In the genomic region with DNA sequence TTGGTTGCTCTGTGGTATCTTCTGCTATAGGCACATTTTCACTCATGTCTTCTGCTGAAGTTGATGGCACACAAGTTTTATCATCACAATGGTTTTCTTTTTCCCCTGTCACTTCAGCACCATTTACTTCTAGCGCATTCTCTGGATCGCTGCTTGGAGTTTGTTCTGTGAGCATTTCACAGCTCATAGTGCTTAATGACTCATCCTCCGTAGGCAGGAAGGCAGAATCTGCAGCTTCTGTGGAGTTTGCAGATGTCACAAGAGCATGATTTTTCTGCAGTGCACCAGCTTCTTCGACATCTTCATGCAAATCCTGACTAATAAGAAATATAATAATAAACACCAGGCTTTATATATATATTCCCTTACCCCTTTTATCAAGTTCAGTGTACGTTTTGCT, we compare ENCODE assay signal across 11 cellular contexts.
DNase-seq lines count a peak whose midpoint lies in the region; ATAC-seq, FAIRE-seq and TF ChIP-seq lines count a peak whose summit lies in the region.
"Had no signal": no experiment of that assay in that cellular context is flagged by ENCODE, and none has a peak within 500 bp of the region (broad histone marks: within the 10 kb centered on the region; RNA-seq: fewer than 3 reads in every experiment).

No MANE protein-coding gene starts in this region.

- H3K27me3 ChIP-seq in astrocyte (ENCODE audit: insufficient read depth, low read length) = no peaks in the 10 kb centered on the region
- H3K27me3 ChIP-seq: stomach had no signal

- no peak overlapping the region for H3K9ac ChIP-seq in astrocyte (ENCODE audit: low read length)

- no peaks in the 10 kb centered on the region for H3K27me3 Mint-ChIP-seq in astrocyte (ENCODE audit: low read depth, unreplicated experiment)
- H3K27me3 Mint-ChIP-seq: naive B cell had no signal

- H3K36me3 ChIP-seq in astrocyte (ENCODE audit: insufficient read depth, low read length) = no peaks in the 10 kb centered on the region
- H3K36me3 ChIP-seq: stomach had no signal

- no peak for ATAC-seq in GM21381 (IDR thresholded peaks at IDR 0.05; ENCODE audit: unreplicated experiment)

- no peak overlapping the region for H2AFZ ChIP-seq in astrocyte (ENCODE audit: low read depth, low read length)

- H3K9me3 ChIP-seq in astrocyte (ENCODE audit: insufficient read depth, low read depth, low read length) = no peaks in the 10 kb centered on the region
- H3K9me3 ChIP-seq: stomach had no signal

- FAIRE-seq in astrocyte (lab: Jason Lieb, UNC) = no peak
- FAIRE-seq in urothelium cell line (lab: Jason Lieb, UNC) = no peak

- H3K4me1 Mint-ChIP-seq in astrocyte (ENCODE audit: low read depth, unreplicated experiment) = peaks cover 7% of the 10 kb centered on the region

- H3K9me3 Mint-ChIP-seq in astrocyte (ENCODE audit: unreplicated experiment) = no peaks in the 10 kb centered on the region
- H3K9me3 Mint-ChIP-seq: naive B cell had no signal

- no peaks in the 10 kb centered on the region for H3K36me3 Mint-ChIP-seq in astrocyte (ENCODE audit: low read depth, unreplicated experiment)

- H3K4me3 ChIP-seq in astrocyte (ENCODE audit: insufficient read depth, low read depth, low read length) = no peak overlapping the region
- H3K4me3 ChIP-seq: stomach had no signal

- H3K4me2 ChIP-seq in astrocyte (ENCODE audit: low read length) = no peak overlapping the region

- no peaks in the 10 kb centered on the region for H3K79me2 ChIP-seq in astrocyte (ENCODE audit: insufficient read depth, low read length)

- TF ChIP-seq CTCF in astrocyte (IDR thresholded peaks at IDR 0.05; ENCODE audit: insufficient read depth, low read depth, low read length) = no peak

- no peaks in the 10 kb centered on the region for H4K20me1 ChIP-seq in astrocyte (ENCODE audit: insufficient read depth, low read length)

- H3K27ac ChIP-seq in astrocyte (ENCODE audit: low read depth, low read length) = no peak overlapping the region
- H3K27ac ChIP-seq: stomach had no signal

- H3K4me3 Mint-ChIP-seq in astrocyte (ENCODE audit: unreplicated experiment) = no peak overlapping the region
- H3K4me3 Mint-ChIP-seq: naive B cell had no signal

- no peak overlapping the region for H3K27ac Mint-ChIP-seq in astrocyte (ENCODE audit: unreplicated experiment)
- H3K27ac Mint-ChIP-seq: naive B cell had no signal

- peaks cover 5% of the 10 kb centered on the region for H3K4me1 ChIP-seq in astrocyte (ENCODE audit: insufficient read depth, low read length)
- H3K4me1 ChIP-seq: stomach had no signal

- DNase-seq in HCEC 1CT = peak; percentile 79
- DNase-seq in astrocyte (ENCODE audit: low read depth) = peak; percentile 66
- DNase-seq in hepatic stellate cell (ENCODE audit: low spot score) = peak; percentile 31
- DNase-seq in urothelium cell line (ENCODE audit: low spot score) = peak; percentile 1
- DNase-seq in NOMO-1 treated with DMSO at 0.1 percent for 48 hours (lab: John Stamatoyannopoulos, UW; ENCODE audit: unreplicated experiment) = no peak
- DNase-seq in amniotic stem cell (lab: John Stamatoyannopoulos, UW) = no peak
- DNase-seq: GF-D8, naive B cell, NCI-H2081, stomach had no signal

Comparison
In these comparisons a context has a peak if more than half of its experiments do, and no peak if none do; other contexts are left out.
1. DNase-seq: peak in HCEC 1CT (single experiment), astrocyte (single experiment), hepatic stellate cell (single experiment) and urothelium cell line (single experiment); none in NOMO-1 treated with DMSO at 0.1 percent for 48 hours (single experiment) and amniotic stem cell (single experiment).